23 cellular contexts compared by ENCODE assay signal in the genomic region with DNA sequence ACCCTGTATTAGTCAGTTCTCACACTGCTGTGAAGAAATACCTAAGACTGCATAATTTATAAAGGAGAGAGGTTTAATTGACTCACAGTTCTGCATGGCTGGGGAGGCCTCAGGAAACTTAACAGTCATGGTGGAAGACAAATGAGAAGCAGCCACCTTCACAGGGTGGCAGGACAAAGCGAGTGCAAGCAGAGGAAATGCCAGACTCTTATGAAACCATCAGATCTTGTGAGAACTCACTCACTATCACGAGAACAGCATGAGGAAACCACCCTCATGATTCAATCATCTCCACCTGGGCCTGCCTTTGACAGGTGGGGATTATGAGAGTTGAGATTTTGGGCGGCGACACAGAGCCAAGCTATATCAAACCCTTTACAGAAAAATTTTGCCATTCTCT.
"Had no signal": no experiment of that assay in that cellular context is flagged by ENCODE, and none has a peak within 500 bp of the region (broad histone marks: within the 10 kb centered on the region; RNA-seq: fewer than 3 reads in every experiment).

No MANE protein-coding gene starts in this region.

- H3K4me3 ChIP-seq: esophagus muscularis mucosa, heart right ventricle, left lung, lower lobe of right lung, right lobe of liver, thoracic aorta had no signal

- H3K27ac ChIP-seq: esophagus muscularis mucosa, foreskin keratinocyte, heart right ventricle, left lung, lower lobe of right lung, neutrophil, right lobe of liver, thoracic aorta had no signal

- H3K9me3 ChIP-seq: esophagus muscularis mucosa, lower lobe of right lung, neutrophil, right lobe of liver, thoracic aorta had no signal

- H3K36me3 ChIP-seq: esophagus muscularis mucosa, heart right ventricle, left lung, lower lobe of right lung, neutrophil, right lobe of liver, thoracic aorta had no signal

- FAIRE-seq: urothelium cell line had no signal

- DNase-seq: activated CD4-positive, alpha-beta T cell treated with anti-CD3 and anti-CD28 coated beads for 1 hour; activated CD4-positive, alpha-beta T cell treated with anti-CD3 and anti-CD28 coated beads, Interleukin-2, amount 50 U/mL, for 1 hour; activated CD8-positive, alpha-beta T cell treated with anti-CD3 and anti-CD28 coated beads for 36 hours; activated gamma-delta T cell treated with Interleukin-2 at 50 U/mL for 16 hours; activated naive CD4-positive, alpha-beta T cell treated with anti-CD3 and anti-CD28 coated beads, Interleukin-2, amount 50 U/mL, for 16 hours; activated T-cell treated with anti-CD3 and anti-CD28 coated beads, Interleukin-2, amount 50 U/mL, for 4 hours; amygdala; endodermal cell; heart right ventricle; kidney glomerular epithelial cell; left lung; lower lobe of right lung; mesendoderm; natural killer cell; right lobe of liver; stimulated activated CD4-positive, alpha-beta T cell treated with anti-CD3 and anti-CD28 coated beads, Interleukin-4, amount 100 ng/mL, for 1 hour; T-helper 2 cell; trophoblast cell had no signal

- H3K27me3 ChIP-seq: esophagus muscularis mucosa, foreskin keratinocyte, heart right ventricle, left lung, neutrophil, right lobe of liver had no signal

- H3K4me1 ChIP-seq: esophagus muscularis mucosa, foreskin keratinocyte, heart right ventricle, left lung, lower lobe of right lung, right lobe of liver had no signal
